25 cellular contexts compared by ENCODE assay signal in the genomic region with DNA sequence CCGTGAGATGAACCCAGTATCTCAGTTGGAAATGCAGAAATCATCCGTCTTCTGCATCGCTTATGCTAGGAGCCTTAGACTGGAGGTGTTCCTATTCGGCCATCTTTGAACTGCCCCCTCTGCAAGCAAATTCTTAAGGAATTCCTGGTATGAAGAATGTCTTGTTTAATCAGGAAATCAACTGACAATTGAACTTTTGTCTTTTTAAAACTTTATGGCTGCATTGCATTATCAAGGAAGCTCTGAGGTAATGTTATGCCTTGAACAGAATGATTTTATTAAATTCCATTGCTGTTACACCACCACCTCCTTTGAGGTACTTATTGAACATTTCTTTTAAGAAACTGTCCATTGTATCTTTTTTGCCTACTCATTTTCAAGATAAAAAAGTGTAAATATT.
"Had no signal": no experiment of that assay in that cellular context is flagged by ENCODE, and none has a peak within 500 bp of the region (broad histone marks: within the 10 kb centered on the region; RNA-seq: fewer than 3 reads in every experiment).

No MANE protein-coding gene starts in this region.

- H3K27me3 Mint-ChIP-seq: memory B cell; naive B cell; stimulated activated naive CD8-positive, alpha-beta T cell treated with anti-CD3 and anti-CD28 coated beads, Interleukin-15, Interleukin-2, amounts not matched to agents 100 ng/mL and 50 ng/mL, for 24 hours had no signal

- H3K27ac ChIP-seq: body of pancreas, dorsolateral prefrontal cortex, epithelial cell of prostate, psoas muscle, right lobe of liver, transverse colon, vagina, WERI-Rb-1 had no signal

- H3K27me3 ChIP-seq: body of pancreas, dorsolateral prefrontal cortex, right lobe of liver, transverse colon, vagina had no signal

- H3K4me3 Mint-ChIP-seq: activated T-cell treated with anti-CD3 and anti-CD28 coated beads, Interleukin-2, amount 50 U/mL, for 72 hours; memory B cell; naive B cell; neural crest cell; stimulated activated naive CD8-positive, alpha-beta T cell treated with anti-CD3 and anti-CD28 coated beads, Interleukin-15, Interleukin-2, amounts not matched to agents 100 ng/mL and 50 ng/mL, for 24 hours had no signal

- DNase-seq: activated CD4-positive, alpha-beta T cell treated with anti-CD3 and anti-CD28 coated beads for 1 hour; activated effector memory CD4-positive, alpha-beta T cell treated with anti-CD3 and anti-CD28 coated beads, Interleukin-2, amount 50 U/mL, for 16 hours; activated T-cell treated with anti-CD3 and anti-CD28 coated beads, Interleukin-2, amount 50 U/mL, for 72 hours; amniotic stem cell; body of pancreas; dorsolateral prefrontal cortex; foreskin melanocyte; hypothalamus; left ventricle myocardium superior; mucosa of descending colon; naive B cell; psoas muscle; right lobe of liver; small intestine; stimulated activated CD4-positive, alpha-beta T cell treated with anti-CD3 and anti-CD28 coated beads, Interleukin-15, amount 100 ng/mL, for 24 hours; stimulated activated CD4-positive, alpha-beta T cell treated with anti-CD3 and anti-CD28 coated beads, Interleukin-2, amount 100 ng/mL, for 48 hours; T-helper 2 cell; transverse colon had no signal

- H3K36me3 Mint-ChIP-seq: memory B cell, naive B cell had no signal

- H3K4me1 Mint-ChIP-seq: memory B cell, naive B cell, neural crest cell had no signal

- H3K36me3 ChIP-seq: right lobe of liver, transverse colon, vagina, WERI-Rb-1 had no signal

- H3K9me3 Mint-ChIP-seq: neural crest cell had no signal

- H3K27ac Mint-ChIP-seq: activated naive CD4-positive, alpha-beta T cell treated with anti-CD3 and anti-CD28 coated beads, Interleukin-2, amount 50 U/mL, for 72 hours; activated T-cell treated with anti-CD3 and anti-CD28 coated beads, Interleukin-2, amount 50 U/mL, for 72 hours; memory B cell; naive B cell; stimulated activated naive CD8-positive, alpha-beta T cell treated with anti-CD3 and anti-CD28 coated beads, Interleukin-15, Interleukin-2, amounts not matched to agents 100 ng/mL and 50 ng/mL, for 24 hours had no signal

- H3K4me1 ChIP-seq: body of pancreas, psoas muscle, right lobe of liver, transverse colon, vagina had no signal

- H3K4me3 ChIP-seq: body of pancreas, dorsolateral prefrontal cortex, mucosa of descending colon, psoas muscle, right lobe of liver, transverse colon, vagina had no signal

- H3K9me3 ChIP-seq: body of pancreas, mucosa of descending colon, psoas muscle, right lobe of liver, transverse colon, vagina had no signal
